ENCODE assay signal across 11 cellular contexts in genomic region chr11:56945526-56945925, GRCh38. TPM values are rescaled to one million over a fixed set of nuclear protein-coding genes. Genes with fewer than 3 reads are reported as not detected.
"Had no signal": no experiment of that assay in that cellular context is flagged by ENCODE, and none has a peak within 500 bp of the region (broad histone marks: within the 10 kb centered on the region; RNA-seq: fewer than 3 reads in every experiment).

No MANE protein-coding gene starts in this region.

RNA-seq across cellular contexts. Expression of gene OR5AK2, which starts 43.2 kb away (rescaled TPM):
- total RNA-seq: OCI-LY7, PC-3, PC-9, Peyer's patch, Right ventricle myocardium inferior, Right ventricle myocardium superior, RPMI7951, SJCRH30, SJSA1, SK-MEL-5, T-cell had no signal
